26 cellular contexts compared by ENCODE assay signal in the genomic region with DNA sequence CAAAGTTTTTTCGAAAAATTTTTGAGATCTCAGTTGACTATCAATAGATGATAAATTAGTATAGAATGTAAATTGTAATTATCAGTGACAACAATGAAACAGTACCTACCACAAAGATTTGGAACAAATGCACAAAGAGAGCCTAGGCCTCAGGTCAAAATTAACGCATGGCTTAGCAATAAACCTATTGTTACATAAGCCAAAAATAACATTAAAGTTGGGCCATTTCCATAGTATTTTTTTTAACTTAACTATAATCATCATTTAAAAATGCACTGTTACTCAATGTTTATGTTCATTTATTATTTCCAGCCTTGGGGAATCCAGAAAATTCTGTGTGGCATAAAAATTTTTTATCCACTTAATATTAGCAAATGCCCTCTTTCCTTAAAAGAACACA.
DNase-seq lines count a peak whose midpoint lies in the region; ATAC-seq and TF ChIP-seq lines count a peak whose summit lies in the region.
"Had no signal": no experiment of that assay in that cellular context is flagged by ENCODE, and none has a peak within 500 bp of the region (broad histone marks: within the 10 kb centered on the region; RNA-seq: fewer than 3 reads in every experiment).

No MANE protein-coding gene starts in this region.

- ATAC-seq in HG03196 (IDR thresholded peaks at IDR 0.05; ENCODE audit: unreplicated experiment) (no peak), GM21390 (IDR thresholded peaks at IDR 0.05; ENCODE audit: unreplicated experiment) (no peak), aorta (ENCODE audit: low FRiP score) (no peak)
- ATAC-seq: body of pancreas; foreskin keratinocyte; naive thymus-derived CD4-positive, alpha-beta T cell had no signal

- no peak overlapping the region for H3K4me3 ChIP-seq in dorsolateral prefrontal cortex
- H3K4me3 ChIP-seq in aorta (ENCODE audit: low read length in 2 of 2) = no peak overlapping the region
- H3K4me3 ChIP-seq: body of pancreas, colonic mucosa, right atrium auricular region had no signal

- WGBS in aorta, 2 donors = 20 to 27% methylated on average over 2 of the region's 2 CpGs

- H3K9me3 ChIP-seq in aorta (ENCODE audit: control insufficient read depth, low read length) = no peaks in the 10 kb centered on the region
- H3K9me3 ChIP-seq: body of pancreas, colonic mucosa, right atrium auricular region had no signal

- no peaks in the 10 kb centered on the region for H3K36me3 ChIP-seq in aorta (ENCODE audit: control insufficient read depth in 1 of 2, insufficient read depth in 2 of 2, low read length in 1 of 2)
- H3K36me3 ChIP-seq: colonic mucosa, right atrium auricular region had no signal

- H3K4me1 ChIP-seq in aorta (ENCODE audit: control insufficient read depth in 1 of 2, insufficient read depth in 2 of 2, low read length in 2 of 2) = peaks cover 2 to 4% of the 10 kb centered on the region in 2 donors
- H3K4me1 ChIP-seq: body of pancreas, colonic mucosa, foreskin keratinocyte had no signal

- H3K27me3 ChIP-seq in dorsolateral prefrontal cortex (no peaks in the 10 kb centered on the region), aorta (ENCODE audit: control insufficient read depth in 1 of 2, insufficient read depth in 2 of 2, low read length in 1 of 2) (no peaks in the 10 kb centered on the region)
- H3K27me3 ChIP-seq: body of pancreas, colonic mucosa, foreskin keratinocyte, right atrium auricular region had no signal

- no peak for TF ChIP-seq CTCF in dorsolateral prefrontal cortex (IDR thresholded peaks at IDR 0.05 in 54 of 56, conservative IDR thresholded peaks at IDR 0.05 in 2 of 56; ENCODE audit: low read depth in 1 of 56, partially characterized antibody in 56 of 56)

- intact Hi-C loops in dorsolateral prefrontal cortex (cut with DNase I) (loop anchor here in 1 of 2 donors (10.0 kb wide), 1 partner anchor 51 kb away; no protein-coding TSS in a partner anchor), aorta (cut with DNase I) (no loop called here)

- DNase-seq in EL (peak; percentile 22), RPMI7951 (ENCODE audit: low read depth) (peak; percentile 50), dorsolateral prefrontal cortex (no peak), lung microvascular endothelial cell (ENCODE audit: low read depth in 2 of 2) (peak; percentile 10 to 87), C1 segment of cervical spinal cord (lab: John Stamatoyannopoulos, UW) (no peak), aorta (no peak)
- DNase-seq: activated CD4-positive, alpha-beta T cell treated with anti-CD3 and anti-CD28 coated beads, Interleukin-2, amount 50 U/mL, for 48 hours; activated CD8-positive, alpha-beta memory T cell treated with anti-CD3 and anti-CD28 coated beads, Interleukin-2, amount 50 U/mL, for 48 hours; body of pancreas; Calu3; colonic mucosa; foreskin keratinocyte; H7; left colon; naive thymus-derived CD4-positive, alpha-beta T cell; NCI-H1417; NCI-H446 treated with DMSO at 0.1 percent for 48 hours; SHP77 treated with DMSO at 0.1 percent for 48 hours; stimulated activated CD4-positive, alpha-beta T cell treated with anti-CD3 and anti-CD28 coated beads, Interleukin-12 subunit alpha, Interleukin-12 subunit beta, amount 100 ng/mL, for 4 hours; stimulated activated CD4-positive, alpha-beta T cell treated with anti-CD3 and anti-CD28 coated beads, Interleukin-4, amount 100 ng/mL, for 24 hours; stimulated activated naive B cell treated with anti-CD40 and anti-IgM and Interleukin-4, amounts not matched to agents 10 μg/mL and 1 μg/mL and 100 μg/mL, for 72 hours; T-helper 1 cell had no signal

- H3K27ac ChIP-seq in dorsolateral prefrontal cortex (peak overlapping the region in 39 of 59 donors; percentile 8 to 94 (median 87)), aorta (ENCODE audit: low read depth in 1 of 2, low read length in 2 of 2) (no peak overlapping the region)
- H3K27ac ChIP-seq: body of pancreas, colonic mucosa, foreskin keratinocyte, HL-60, right atrium auricular region had no signal

Comparison
In these comparisons a context has a peak if more than half of its experiments do, and no peak if none do; other contexts are left out.
1. DNase-seq: peak in EL (single experiment), RPMI7951 (single experiment) and lung microvascular endothelial cell (2 of 2); none in dorsolateral prefrontal cortex (0 of 10), C1 segment of cervical spinal cord (0 of 14) and aorta (0 of 2).
2. H3K27ac ChIP-seq: peak in dorsolateral prefrontal cortex (39 of 59); none in aorta (0 of 2).